ENCODE assay signal across 33 cellular contexts in genomic region chr19:35571406-35571965, GRCh38. TPM values are rescaled to one million over a fixed set of nuclear protein-coding genes. Genes with fewer than 3 reads are reported as not detected.
"Had no signal": no experiment of that assay in that cellular context is flagged by ENCODE, and none has a peak within 500 bp of the region (broad histone marks: within the 10 kb centered on the region; RNA-seq: fewer than 3 reads in every experiment).

No MANE protein-coding gene starts in this region.

- H3K9me3 ChIP-seq: SK-N-SH had no signal

- H3K4me2 ChIP-seq: KMS-11, SK-N-SH had no signal

- H3K9ac ChIP-seq: KMS-11, SK-N-SH had no signal

- H3K36me3 ChIP-seq: adrenal gland, Peyer's patch, SJSA1 had no signal

- FAIRE-seq: astrocyte, TTC549 had no signal

- H3K4me3 ChIP-seq: adrenal gland, Peyer's patch, SJSA1 had no signal

- H3K27ac ChIP-seq: adrenal gland, KMS-11, Peyer's patch, SJSA1 had no signal

- H3K27me3 ChIP-seq: adrenal gland, Peyer's patch had no signal

- H3K4me1 ChIP-seq: Peyer's patch, SJSA1 had no signal

- DNase-seq: activated CD4-positive, alpha-beta memory T cell treated with anti-CD3 and anti-CD28 coated beads for 36 hours; activated CD4-positive, alpha-beta T cell treated with anti-CD3 and anti-CD28 coated beads, Interleukin-2, amount 50 U/mL, for 1 hour; activated CD8-positive, alpha-beta memory T cell treated with anti-CD3 and anti-CD28 coated beads, Interleukin-2, amount 50 U/mL, for 4 hours; activated effector memory CD4-positive, alpha-beta T cell treated with anti-CD3 and anti-CD28 coated beads, Interleukin-2, amount 50 U/mL, for 16 hours; activated naive CD4-positive, alpha-beta T cell; activated naive CD4-positive, alpha-beta T cell treated with anti-CD3 and anti-CD28 coated beads, Interleukin-2, amount 50 U/mL, for 16 hours; activated naive CD8-positive, alpha-beta T cell treated with anti-CD3 and anti-CD28 coated beads, Interleukin-2, amount 10 ng/mL, durations not matched to agents 7 days and 5 days; activated T-cell treated with anti-CD3 and anti-CD28 coated beads for 4 hours; activated T-cell treated with anti-CD3 and anti-CD28 coated beads, Interleukin-2, amount 50 U/mL, for 48 hours; adrenal gland; central memory CD4-positive, alpha-beta T cell; MM.1S; MV-4-11; NCI-H1092; NCI-H1436 treated with DMSO at 0.1 percent for 48 hours; NCI-H1694 treated with DMSO at 0.1 percent for 48 hours; NCI-H2029; NCI-H345; NCI-H524 treated with DMSO at 0.1 percent for 48 hours; NCI-H748 treated with DMSO at 0.1 percent for 48 hours; NK-92 treated with Interleukin-12 subunit alpha and Interleukin-12 subunit beta, amount 100 ng/mL, for 24 hours; PC-3; Peyer's patch; RPMI8226; SHP77 treated with DMSO at 0.1 percent for 48 hours; SK-N-SH had no signal

- ATAC-seq: PC-3 had no signal

RNA-seq across cellular contexts. Expression of gene ATP4A, which starts 8.0 kb away (rescaled TPM):
- total RNA-seq: activated CD4-positive, alpha-beta memory T cell treated with anti-CD3 and anti-CD28 coated beads for 36 hours; activated naive CD8-positive, alpha-beta T cell treated with anti-CD3 and anti-CD28 coated beads, Interleukin-2, amount 10 ng/mL, durations not matched to agents 7 days and 5 days; astrocyte; cerebellum; LHCN-M2; NCI-H460; PC-3; Peyer's patch; SJSA1 had no signal
- polyA plus RNA-seq: SK-N-SH had no signal

RNA-seq across cellular contexts. Expression of gene PMIS2, which starts 14.5 kb away (rescaled TPM):
- total RNA-seq: activated CD4-positive, alpha-beta memory T cell treated with anti-CD3 and anti-CD28 coated beads for 36 hours; activated naive CD8-positive, alpha-beta T cell treated with anti-CD3 and anti-CD28 coated beads, Interleukin-2, amount 10 ng/mL, durations not matched to agents 7 days and 5 days; astrocyte; cerebellum; LHCN-M2; NCI-H460; PC-3; Peyer's patch; SJSA1 had no signal
- polyA plus RNA-seq: adrenal gland, SK-N-SH had no signal

RNA-seq across cellular contexts. Expression of gene GAPDHS, which starts 38.2 kb away (rescaled TPM):
- total RNA-seq: activated CD4-positive, alpha-beta memory T cell treated with anti-CD3 and anti-CD28 coated beads for 36 hours; activated naive CD8-positive, alpha-beta T cell treated with anti-CD3 and anti-CD28 coated beads, Interleukin-2, amount 10 ng/mL, durations not matched to agents 7 days and 5 days; adrenal gland; astrocyte; cerebellum; LHCN-M2; NCI-H460; PC-3; SJSA1 had no signal
- polyA plus RNA-seq: adrenal gland, SK-N-SH had no signal
